Comparison of ENCODE assay signal across 8 cellular contexts in genomic region chr16:22318690-22319358, GRCh38. TPM values are rescaled to one million over a fixed set of nuclear protein-coding genes. Genes with fewer than 3 reads are reported as not detected.
A peak's percentile ranks its signal among the peaks of the same experiment; 100 is the strongest.
DNase-seq lines count a peak whose midpoint lies in the region; ATAC-seq and TF ChIP-seq lines count a peak whose summit lies in the region.

No MANE protein-coding gene starts in this region.

- WGBS in SK-N-SH (ENCODE audit: low lambda C conversion rate), result 87% methylated on average over 18 of the region's 18 CpGs

- peaks cover 43% of the 10 kb centered on the region for H3K36me3 Mint-ChIP-seq in activated naive CD8-positive, alpha-beta T cell treated with anti-CD3 and anti-CD28 coated beads, Interleukin-2, amount 50 U/mL, for 24 hours (ENCODE audit: low read depth)

- TF ChIP-seq RAD21 in SK-N-SH (IDR thresholded peaks at IDR 0.05; ENCODE audit: low read length), result peak; percentile 22; the same call in 1 of the 2 replicates

- no peak overlapping the region for H3K4me3 ChIP-seq in SK-N-SH (ENCODE audit: low read depth in 2 of 2, low read length in 1 of 2)

- H3K27ac ChIP-seq in 22Rv1, result no peak overlapping the region
- no peak overlapping the region for H3K27ac ChIP-seq in SK-N-SH (ENCODE audit: low read depth in 2 of 2, low read length in 1 of 2)

- DNase-seq in GM13976 (ENCODE audit: low spot score) (peak; percentile 65), SK-N-SH (peak; percentile 54), left lobe of liver (ENCODE audit: low spot score) (no peak), NCI-H524 (lab: John Stamatoyannopoulos, UW) (no peak)
- DNase-seq in activated naive CD8-positive, alpha-beta T cell treated with anti-CD3 and anti-CD28 coated beads, Interleukin-2, amount 50 U/mL, for 24 hours, result peak; percentile 69
- peak; percentile 58 to 61 for DNase-seq in stimulated activated naive CD8-positive, alpha-beta T cell treated with anti-CD3 and anti-CD28 coated beads, Interleukin-15, amount 100 ng/mL, for 72 hours

- CTCF ChIA-PET in SK-N-SH (lab: Yijun Ruan, JAX), result interaction anchor here (0.8 to 4.3 kb wide), 8 partner anchors 10 to 1162 kb away, joined by 3 to 24 read pairs (median 4); partner anchors contain the start of genes EEF2K and LDAF1

- H3K4me2 ChIP-seq in SK-N-SH, result no peak overlapping the region

- H3K9me3 ChIP-seq in SK-N-SH, result no peaks in the 10 kb centered on the region

- no peaks in the 10 kb centered on the region; the same call in 1 of the 2 replicates for H3K79me2 ChIP-seq in SK-N-SH (ENCODE audit: insufficient read depth)

- no peak overlapping the region for H2AFZ ChIP-seq in SK-N-SH (ENCODE audit: low read depth)

- no peaks in the 10 kb centered on the region for H3K9me3 Mint-ChIP-seq in activated naive CD8-positive, alpha-beta T cell treated with anti-CD3 and anti-CD28 coated beads, Interleukin-2, amount 50 U/mL, for 24 hours
- no peaks in the 10 kb centered on the region for H3K9me3 Mint-ChIP-seq in stimulated activated naive CD8-positive, alpha-beta T cell treated with anti-CD3 and anti-CD28 coated beads, Interleukin-15, amount 100 ng/mL, for 72 hours

- POLR2A ChIA-PET in SK-N-SH (lab: Yijun Ruan, JAX), result no interaction called here

- peaks cover 9 to 50% of the 10 kb centered on the region in 2 experiments for H3K36me3 ChIP-seq in SK-N-SH (replicated peaks in 1 of 2; ENCODE audit: control insufficient read depth in 1 of 2, insufficient read depth in 2 of 2, low read length in 1 of 2)

- no peaks in the 10 kb centered on the region for H3K9me2 ChIP-seq in SK-N-SH

- no peak overlapping the region for H3K27ac Mint-ChIP-seq in activated naive CD8-positive, alpha-beta T cell treated with anti-CD3 and anti-CD28 coated beads, Interleukin-2, amount 50 U/mL, for 24 hours
- H3K27ac Mint-ChIP-seq in stimulated activated naive CD8-positive, alpha-beta T cell treated with anti-CD3 and anti-CD28 coated beads, Interleukin-15, amount 100 ng/mL, for 72 hours, result peak overlapping the region in 1 of 2 donors; percentile 65

- peaks cover 9% of the 10 kb centered on the region for H3K4me1 Mint-ChIP-seq in activated naive CD8-positive, alpha-beta T cell treated with anti-CD3 and anti-CD28 coated beads, Interleukin-2, amount 50 U/mL, for 24 hours
- peaks cover 24% of the 10 kb centered on the region for H3K4me1 Mint-ChIP-seq in stimulated activated naive CD8-positive, alpha-beta T cell treated with anti-CD3 and anti-CD28 coated beads, Interleukin-15, amount 100 ng/mL, for 72 hours

- H3K27me3 ChIP-seq in SK-N-SH (ENCODE audit: insufficient read depth), result no peaks in the 10 kb centered on the region

- H3K9ac ChIP-seq in SK-N-SH, result no peak overlapping the region

- no peak overlapping the region for H3K4me3 Mint-ChIP-seq in activated naive CD8-positive, alpha-beta T cell treated with anti-CD3 and anti-CD28 coated beads, Interleukin-2, amount 50 U/mL, for 24 hours
- no peak overlapping the region for H3K4me3 Mint-ChIP-seq in stimulated activated naive CD8-positive, alpha-beta T cell treated with anti-CD3 and anti-CD28 coated beads, Interleukin-15, amount 100 ng/mL, for 72 hours

- no peak for ATAC-seq in activated naive CD8-positive, alpha-beta T cell treated with anti-CD3 and anti-CD28 coated beads, Interleukin-2, amount 50 U/mL, for 24 hours
- ATAC-seq in left lobe of liver, result peak; percentile 60
- no peak for ATAC-seq in stimulated activated naive CD8-positive, alpha-beta T cell treated with anti-CD3 and anti-CD28 coated beads, Interleukin-15, amount 100 ng/mL, for 72 hours
- no peak for ATAC-seq in HG02678 (IDR thresholded peaks at IDR 0.05; ENCODE audit: unreplicated experiment)

- peaks cover 0 to 3% of the 10 kb centered on the region in 2 experiments; a peak in 1 of 4 replicates for H3K4me1 ChIP-seq in SK-N-SH (ENCODE audit: control insufficient read depth in 1 of 2, insufficient read depth in 2 of 2, low read depth in 1 of 2, low read length in 1 of 2)

- H3F3A ChIP-seq in SK-N-SH (replicated peaks; ENCODE audit: insufficient read depth), result no peaks in the 10 kb centered on the region

- H3K27me3 Mint-ChIP-seq in activated naive CD8-positive, alpha-beta T cell treated with anti-CD3 and anti-CD28 coated beads, Interleukin-2, amount 50 U/mL, for 24 hours, result no peaks in the 10 kb centered on the region
- H3K27me3 Mint-ChIP-seq in stimulated activated naive CD8-positive, alpha-beta T cell treated with anti-CD3 and anti-CD28 coated beads, Interleukin-15, amount 100 ng/mL, for 72 hours, result no peaks in the 10 kb centered on the region

- peak; percentile 84 for TF ChIP-seq CTCF in 22Rv1 (IDR thresholded peaks at IDR 0.05)
- TF ChIP-seq CTCF in GM13976 (IDR thresholded peaks at IDR 0.05; ENCODE audit: borderline replicate concordance, control extremely low read depth, extremely low read depth, insufficient read depth, missing control alignments), result peak; percentile 71
- TF ChIP-seq CTCF in SK-N-SH (IDR thresholded peaks at IDR 0.05), result peak; percentile 66

- no peak for TF ChIP-seq EP300 in SK-N-SH (IDR thresholded peaks at IDR 0.05; ENCODE audit: borderline replicate concordance in 1 of 2, low read depth in 1 of 2, low read length in 1 of 2)

- in situ Hi-C loops in GM13976 (cut with MboI; ENCODE audit: low sequenced_read_pairs, unreplicated experiment), result no loop called here

- 0 out of 2 replicates have a peak, but pooled peaks cover 5% of the 10 kb centered on the region for H4K20me1 ChIP-seq in SK-N-SH (ENCODE audit: insufficient read depth)

TF ChIP-seq in SK-N-SH, 30 proteins besides CTCF, POLR2A, EP300 and RAD21:
- TF ChIP-seq FOXM1 (IDR thresholded peaks at IDR 0.05; ENCODE audit: low read depth), result no peak
- TF ChIP-seq FOXJ3 (CRISPR knock-in tag; IDR thresholded peaks at IDR 0.05), result no peak
- TF ChIP-seq TAF1 (IDR thresholded peaks at IDR 0.05; ENCODE audit: borderline replicate concordance, low read depth, low read length), result no peak
- TF ChIP-seq MXI1 (IDR thresholded peaks at IDR 0.05; ENCODE audit: low read depth, low read length), result no peak
- no peak for TF ChIP-seq MEF2A (IDR thresholded peaks at IDR 0.05; ENCODE audit: borderline replicate concordance, low read depth)
- TF ChIP-seq YY1 (IDR thresholded peaks at IDR 0.05; ENCODE audit: low read depth), result no peak
- no peak for TF ChIP-seq RXRA (IDR thresholded peaks at IDR 0.05; ENCODE audit: borderline replicate concordance, low read depth)
- no peak for TF ChIP-seq GABPA (IDR thresholded peaks at IDR 0.05; ENCODE audit: low read depth)
- TF ChIP-seq CHD2 (IDR thresholded peaks at IDR 0.05; ENCODE audit: low read length, partially characterized antibody), result no peak
- TF ChIP-seq RCOR1 (IDR thresholded peaks at IDR 0.05; ENCODE audit: low read length), result no peak

RNA-seq across cellular contexts. Expression of gene POLR3E, which starts 21.6 kb away (rescaled TPM):
- polyA plus RNA-seq in SK-N-SH (2012; rRNA removed), result 57.4 and 59.6 TPM in 2 replicates
- polyA plus RNA-seq in SK-N-SH (2012; cell fraction: cytosol; rRNA removed), result 32.0 and 33.3 TPM in 2 replicates
- polyA plus RNA-seq in SK-N-SH (2012; cell fraction: nucleus; rRNA removed), result 158 and 191 TPM in 2 replicates
- total RNA-seq in left lobe of liver, result 26.1 TPM

RNA-seq across cellular contexts. Expression of gene CDR2, which starts 55.6 kb away (rescaled TPM):
- polyA plus RNA-seq in SK-N-SH (2012; rRNA removed), result 30.3 and 38.1 TPM in 2 replicates
- polyA plus RNA-seq in SK-N-SH (2012; cell fraction: cytosol; rRNA removed), result 34.2 and 35.3 TPM in 2 replicates
- 21.2 and 28.0 TPM in 2 replicates for polyA plus RNA-seq in SK-N-SH (2012; cell fraction: nucleus; rRNA removed)
- 11.0 TPM for total RNA-seq in left lobe of liver

Comparison
In these comparisons a context has a peak if more than half of its experiments do, and no peak if none do; other contexts are left out.
1. DNase-seq: peak in GM13976 (single experiment), SK-N-SH (single experiment), activated naive CD8-positive, alpha-beta T cell treated with anti-CD3 and anti-CD28 coated beads, Interleukin-2, amount 50 U/mL, for 24 hours (single experiment) and stimulated activated naive CD8-positive, alpha-beta T cell treated with anti-CD3 and anti-CD28 coated beads, Interleukin-15, amount 100 ng/mL, for 72 hours (2 of 2); none in left lobe of liver (single experiment) and NCI-H524 (0 of 2).
2. Peak in every context shown above with its lines, with median percentiles within 50 percentile points of each other: CTCF ChIP-seq.